Comparison of ENCODE assay signal across 10 cellular contexts in genomic region chr14:103724116-103724515, GRCh38. TPM values are rescaled to one million over a fixed set of nuclear protein-coding genes. Genes with fewer than 3 reads are reported as not detected.
A peak's percentile ranks its signal among the peaks of the same experiment; 100 is the strongest.
DNase-seq lines count a peak whose midpoint lies in the region; ATAC-seq, FAIRE-seq and TF ChIP-seq lines count a peak whose summit lies in the region.
"Had no signal": no experiment of that assay in that cellular context is flagged by ENCODE, and none has a peak within 500 bp of the region (broad histone marks: within the 10 kb centered on the region; RNA-seq: fewer than 3 reads in every experiment).

No MANE protein-coding gene starts in this region.

- no peak overlapping the region for H3K27ac Mint-ChIP-seq in activated CD4-positive, alpha-beta T cell treated with anti-CD3 and anti-CD28 coated beads, Interleukin-2, amount 10 ng/mL, durations not matched to agents 7 days and 5 days
- H3K27ac Mint-ChIP-seq: T-cell had no signal

- H4K20me1 ChIP-seq in K562 (replicated peaks; ENCODE audit: control insufficient read depth, insufficient read depth, low read length): 0 out of 2 replicates have a peak, but pooled peaks cover 3% of the 10 kb centered on the region

- no peaks in the 10 kb centered on the region for H3K9me1 ChIP-seq in K562 (ENCODE audit: control insufficient read depth, insufficient read depth, low read length)

- H3K79me2 ChIP-seq in K562 (ENCODE audit: control insufficient read depth, insufficient read depth, low read length): peaks cover 56% of the 10 kb centered on the region

- H3K27ac ChIP-seq in K562 (ENCODE audit: extremely low read depth, low read depth, low read length): no peak overlapping the region
- peak overlapping the region; percentile 8 to 79 (median 58) for H3K27ac ChIP-seq in heart right ventricle
- no peak overlapping the region for H3K27ac ChIP-seq in SJCRH30

- in situ Hi-C loops in K562 (cut with MboI): no loop called here

- TF ChIP-seq POLR2A in K562 (conservative IDR thresholded peaks at IDR 0.05): no peak
- no peak for TF ChIP-seq POLR2A in lower leg skin (IDR thresholded peaks at IDR 0.05)

- H3K27me3 Mint-ChIP-seq in activated CD4-positive, alpha-beta T cell treated with anti-CD3 and anti-CD28 coated beads, Interleukin-2, amount 10 ng/mL, durations not matched to agents 7 days and 5 days: no peaks in the 10 kb centered on the region
- H3K27me3 Mint-ChIP-seq: T-cell had no signal

- CTCF ChIA-PET in K562 (lab: Yijun Ruan, JAX; ENCODE audit: low intra/inter-chr PET ratio): no interaction called here
- CTCF ChIA-PET in activated CD4-positive, alpha-beta T cell treated with anti-CD3 and anti-CD28 coated beads, Interleukin-2, amount 10 ng/mL, durations not matched to agents 7 days and 5 days (lab: Charles Lee): no interaction called here

- no TSS peak for BruUV-seq in K562 (replicated peaks; lab: Mats Ljungman, UMichigan)

- no peak for TF ChIP-seq RAD21 in K562 (CRISPR knock-in tag; conservative IDR thresholded peaks at IDR 0.05 in 1 of 2, IDR thresholded peaks at IDR 0.05 in 1 of 2)

- no peak for FAIRE-seq in K562 (lab: Jason Lieb, UNC)

- H3K4me1 ChIP-seq in K562 (replicated peaks in 1 of 2; ENCODE audit: control insufficient read depth in 2 of 2, insufficient read depth in 2 of 2, low read length in 2 of 2) (peaks cover 0 to 45% of the 10 kb centered on the region in 2 experiments; a peak in 3 of 5 replicates), heart right ventricle (peaks cover 19 to 60% (median 46%) of the 10 kb centered on the region in 9 donors), SJCRH30 (peaks cover 10% of the 10 kb centered on the region)

- H2AFZ ChIP-seq in K562 (ENCODE audit: low read depth, low read length): no peak overlapping the region

- H3K9me3 Mint-ChIP-seq in activated CD4-positive, alpha-beta T cell treated with anti-CD3 and anti-CD28 coated beads, Interleukin-2, amount 10 ng/mL, durations not matched to agents 7 days and 5 days: no peaks in the 10 kb centered on the region
- H3K9me3 Mint-ChIP-seq: T-cell had no signal

- peaks cover 39% of the 10 kb centered on the region; the same call in 1 of the 3 replicates for H3K36me3 ChIP-seq in K562 (ENCODE audit: control insufficient read depth, insufficient read depth, low read length)
- H3K36me3 ChIP-seq in heart right ventricle: peaks cover 0 to 31% (median 8%) of the 10 kb centered on the region in 9 donors
- no peaks in the 10 kb centered on the region for H3K36me3 ChIP-seq in SJCRH30

- H3K4me3 ChIP-seq in K562 (no peak overlapping the region), heart right ventricle (no peak overlapping the region), lower leg skin (ENCODE audit: low read depth, poor library complexity, severe bottlenecking) (no peak overlapping the region), SJCRH30 (no peak overlapping the region)

- no peak overlapping the region for H3K4me3 Mint-ChIP-seq in activated CD4-positive, alpha-beta T cell treated with anti-CD3 and anti-CD28 coated beads, Interleukin-2, amount 10 ng/mL, durations not matched to agents 7 days and 5 days
- H3K4me3 Mint-ChIP-seq: T-cell had no signal

- intact Hi-C loops in K562 (cut with micrococcal nuclease) (no loop called here), heart right ventricle (cut with DNase I) (loop anchor here in 1 of 10 donors (5.0 kb wide), 1 partner anchor 47 kb away; no protein-coding TSS in a partner anchor), posterior vena cava (cut with DNase I) (no loop called here), lower leg skin (cut with DNase I; ENCODE audit: low total_unique reads) (no loop called here)

- TF ChIP-seq EP300 in K562 (IDR thresholded peaks at IDR 0.05; ENCODE audit: low read length): no peak

- H3K9me3 ChIP-seq in K562 (replicated peaks; ENCODE audit: control insufficient read depth, insufficient read depth, low read depth, low read length): no peaks in the 10 kb centered on the region
- no peaks in the 10 kb centered on the region for H3K9me3 ChIP-seq in heart right ventricle
- H3K9me3 ChIP-seq in SJCRH30 (replicated peaks): no peaks in the 10 kb centered on the region

- POLR2A ChIA-PET in K562 (lab: Yijun Ruan, JAX): interaction anchor here (0.5 kb wide), 1 partner anchor 359 kb away, joined by 3 read pairs; no protein-coding TSS in a partner anchor
- POLR2A ChIA-PET in activated CD4-positive, alpha-beta T cell treated with anti-CD3 and anti-CD28 coated beads, Interleukin-2, amount 10 ng/mL, durations not matched to agents 7 days and 5 days (lab: Charles Lee): no interaction called here

- ATAC-seq in K562: peak; percentile 71
- peak; percentile 59 to 77 (median 72) for ATAC-seq in heart right ventricle
- no peak for ATAC-seq in GM21529 (IDR thresholded peaks at IDR 0.05; ENCODE audit: unreplicated experiment)

- H3K36me3 Mint-ChIP-seq in activated CD4-positive, alpha-beta T cell treated with anti-CD3 and anti-CD28 coated beads, Interleukin-2, amount 10 ng/mL, durations not matched to agents 7 days and 5 days (ENCODE audit: low read depth): no peaks in the 10 kb centered on the region

- DNase-seq in AG20443 (ENCODE audit: low spot score) (peak; percentile 53), K562 (ENCODE audit: extremely low read depth in 1 of 4, low spot score in 3 of 4) (peak in 2 of 4 experiments; percentile 28 to 30), heart right ventricle (peak; percentile 69 to 81), posterior vena cava (ENCODE audit: low spot score) (peak; percentile 94), lower leg skin (ENCODE audit: low spot score in 2 of 2) (no peak), SJCRH30 (no peak)
- no peak for DNase-seq in activated CD4-positive, alpha-beta T cell treated with anti-CD3 and anti-CD28 coated beads, Interleukin-2, amount 10 ng/mL, durations not matched to agents 7 days and 5 days
- DNase-seq: stimulated activated CD8-positive, alpha-beta memory T cell treated with anti-CD3 and anti-CD28 coated beads, Interleukin-4, amount 100 ng/mL, for 48 hours; T-cell had no signal

- H3K27me3 ChIP-seq in K562 (ENCODE audit: control insufficient read depth in 2 of 2, insufficient read depth in 2 of 2, low read length in 2 of 2): no peaks in the 10 kb centered on the region
- H3K27me3 ChIP-seq in heart right ventricle: no peaks in the 10 kb centered on the region
- no peaks in the 10 kb centered on the region for H3K27me3 ChIP-seq in SJCRH30

- peaks cover 13% of the 10 kb centered on the region for H3K4me1 Mint-ChIP-seq in activated CD4-positive, alpha-beta T cell treated with anti-CD3 and anti-CD28 coated beads, Interleukin-2, amount 10 ng/mL, durations not matched to agents 7 days and 5 days

- H3K4me2 ChIP-seq in K562 (ENCODE audit: insufficient read depth, low read length): no peak overlapping the region

- H3K9ac ChIP-seq in K562 (ENCODE audit: insufficient read depth in 1 of 2, low read depth in 2 of 2, low read length in 2 of 2): peak overlapping the region in 1 of 2 experiments; percentile 58; a peak in 2 of 4 replicates

- TF ChIP-seq CTCF in K562 (IDR thresholded peaks at IDR 0.05 in 2 of 3, conservative IDR thresholded peaks at IDR 0.05 in 1 of 3; ENCODE audit: insufficient read depth in 2 of 3, low read depth in 1 of 3, low read length in 3 of 3) (no peak), heart right ventricle (IDR thresholded peaks at IDR 0.05) (peak in 7 of 9 donors; percentile 12 to 45 (median 33)), lower leg skin (IDR thresholded peaks at IDR 0.05) (no peak)

- WGBS in K562 (ENCODE audit: insufficient coverage, low coverage, missing lambda C conversion rate): 34% methylated on average over 7 of the region's 20 CpGs
- WGBS in heart right ventricle, 2 donors: 30 to 37% methylated on average over 20 of the region's 20 CpGs
- WGBS in lower leg skin, 2 donors: 41 to 48% methylated on average over 11 to 14 of the region's 20 CpGs

RNA-seq across cellular contexts. Expression of gene ZFYVE21, which starts 8.5 kb away (rescaled TPM):
- total RNA-seq in K562 (2011; cell fraction: chromatin; rRNA removed; ENCODE audit: low replicate concordance): 79.0 and 151 TPM in 2 replicates
- 69.2 and 87.8 TPM in 2 replicates for total RNA-seq in K562 (2011; cell fraction: nucleolus; rRNA removed)
- total RNA-seq in K562 (2011; cell fraction: nucleoplasm; rRNA removed): 66.9 and 68.4 TPM in 2 replicates
- 16.3 and 21.1 TPM in 2 replicates for total RNA-seq in K562 (2014; rRNA removed)
- 9.9 and 11.8 TPM in 2 replicates for total RNA-seq in K562 (2014; rRNA removed; fragmentation: Illumina TruSeq; extraction: Trizol)
- 15.0 and 15.6 TPM in 2 replicates for total RNA-seq in K562 (2015; rRNA removed; fragmentation: Illumina TruSeq; extraction: Trizol)
- 17.1 and 18.0 TPM in 2 replicates for total RNA-seq in K562 (2021)
- 23.1 and 24.3 TPM in 2 replicates for polyA plus RNA-seq in K562 (2011; rRNA removed)
- 27.7 and 35.5 TPM in 2 replicates for polyA plus RNA-seq in K562 (2011; cell fraction: cytosol; rRNA removed)
- 44.1 and 51.8 TPM in 2 replicates for polyA plus RNA-seq in K562 (2011; cell fraction: nucleus; rRNA removed)
- polyA plus RNA-seq in K562 (2012): 15.8 and 16.8 TPM in 2 replicates
- 11.9 and 14.4 TPM in 2 replicates for polyA plus RNA-seq in K562 (2014; fragmentation: Illumina TruSeq; extraction: Trizol)
- polyA plus RNA-seq in K562 (2014; fragmentation: Nextera tagmentation; extraction: Ambion mirVana): 1 to 10 TPM in 1 of 2 experiments, under 1 TPM in 1; 0.90 to 2.8 TPM
- 23.1 and 25.5 TPM in 2 replicates for polyA plus RNA-seq in K562 (2014; rRNA removed)
- polyA minus RNA-seq in K562 (2011; rRNA and poly(A)+ RNA removed): 9.3 and 9.5 TPM in 2 replicates
- polyA minus RNA-seq in K562 (2011; cell fraction: cytosol; rRNA and poly(A)+ RNA removed): 17.4 and 20.7 TPM in 2 replicates
- 16.2 and 17.8 TPM in 2 replicates for polyA minus RNA-seq in K562 (2011; cell fraction: nucleus; rRNA and poly(A)+ RNA removed)
- total RNA-seq in heart right ventricle: 10 to 100 TPM; 43.5 to 64.9 (median 54.5) TPM
- polyA plus RNA-seq in heart right ventricle: 10 to 100 TPM; 44.5 to 88.8 TPM
- 10 to 100 TPM; 57.2 to 59.5 TPM for total RNA-seq in posterior vena cava
- total RNA-seq in lower leg skin: 100 to 1,000 TPM; 133 to 269 (median 154) TPM
- 10 to 100 TPM; 16.9 to 17.2 TPM for total RNA-seq in activated CD4-positive, alpha-beta T cell treated with anti-CD3 and anti-CD28 coated beads, Interleukin-2, amount 10 ng/mL, durations not matched to agents 7 days and 5 days
- 28.3 and 28.6 TPM in 2 replicates for total RNA-seq in SJCRH30 (2014; rRNA removed; shearing (Covaris generic))

RNA-seq across cellular contexts. Expression of gene XRCC3, which starts 8.9 kb away (rescaled TPM):
- 101 and 113 TPM in 2 replicates for total RNA-seq in K562 (2011; cell fraction: chromatin; rRNA removed; ENCODE audit: low replicate concordance)
- 61.2 and 62.1 TPM in 2 replicates for total RNA-seq in K562 (2011; cell fraction: nucleolus; rRNA removed)
- 38.5 and 51.0 TPM in 2 replicates for total RNA-seq in K562 (2011; cell fraction: nucleoplasm; rRNA removed)
- total RNA-seq in K562 (2014; rRNA removed) (46.1 and 54.1 TPM in 2 replicates), K562 (2014; rRNA removed; fragmentation: Illumina TruSeq; extraction: Trizol) (30.2 TPM in 2 replicates), K562 (2015; rRNA removed; fragmentation: Illumina TruSeq; extraction: Trizol) (25.7 and 30.3 TPM in 2 replicates), K562 (2021) (38.2 and 41.3 TPM in 2 replicates), heart right ventricle (1 to 10 TPM; 1.0 to 4.4 (median 3.0) TPM), posterior vena cava (1 to 10 TPM; 4.0 to 4.9 TPM), lower leg skin (10 to 100 TPM in 3 of 4 donors, 1 to 10 TPM in 1; 9.5 to 14.7 (median 12.3) TPM)
- polyA plus RNA-seq in K562 (2011; rRNA removed) (19.0 and 24.3 TPM in 2 replicates), K562 (2014; fragmentation: Illumina TruSeq; extraction: Trizol) (44.5 and 59.3 TPM in 2 replicates), K562 (2014; fragmentation: Nextera tagmentation; extraction: Ambion mirVana) (under 1 TPM; 0.34 to 0.38 TPM), K562 (2014; rRNA removed) (39.9 and 44.1 TPM in 2 replicates), heart right ventricle (1 to 10 TPM; 2.0 to 4.2 TPM)
- 25.1 and 35.1 TPM in 2 replicates for polyA plus RNA-seq in K562 (2011; cell fraction: cytosol; rRNA removed)
- 39.2 and 66.6 TPM in 2 replicates for polyA plus RNA-seq in K562 (2011; cell fraction: nucleus; rRNA removed)
- polyA plus RNA-seq in K562 (2012): 27.2 and 37.1 TPM in 2 replicates
- 15.4 and 24.3 TPM in 2 replicates for polyA minus RNA-seq in K562 (2011; rRNA and poly(A)+ RNA removed)
- polyA minus RNA-seq in K562 (2011; cell fraction: cytosol; rRNA and poly(A)+ RNA removed): 17.7 and 17.8 TPM in 2 replicates
- 19.2 and 19.5 TPM in 2 replicates for polyA minus RNA-seq in K562 (2011; cell fraction: nucleus; rRNA and poly(A)+ RNA removed)
- 10 to 100 TPM; 36.4 to 37.4 TPM for total RNA-seq in activated CD4-positive, alpha-beta T cell treated with anti-CD3 and anti-CD28 coated beads, Interleukin-2, amount 10 ng/mL, durations not matched to agents 7 days and 5 days
- 58.0 and 67.0 TPM in 2 replicates for total RNA-seq in SJCRH30 (2014; rRNA removed; shearing (Covaris generic))

Comparison
In these comparisons a context has a peak if more than half of its experiments do, and no peak if none do; other contexts are left out.
1. DNase-seq: peak in AG20443 (single experiment), heart right ventricle (2 of 2) and posterior vena cava (single experiment); none in lower leg skin (0 of 2), activated CD4-positive, alpha-beta T cell treated with anti-CD3 and anti-CD28 coated beads, Interleukin-2, amount 10 ng/mL, durations not matched to agents 7 days and 5 days (single experiment) and SJCRH30 (0 of 2).
2. H3K27ac ChIP-seq: peak in heart right ventricle (10 of 10); none in K562 (single experiment) and SJCRH30 (single experiment).
3. CTCF ChIP-seq: peak in heart right ventricle (7 of 9); none in K562 (0 of 3) and lower leg skin (0 of 3).